ENCODE assay signal across 24 cellular contexts in genomic region chr5:28400076-28400475, GRCh38.
A peak's percentile ranks its signal among the peaks of the same experiment; 100 is the strongest.
DNase-seq lines count a peak whose midpoint lies in the region; ATAC-seq, FAIRE-seq and TF ChIP-seq lines count a peak whose summit lies in the region.
"Had no signal": no experiment of that assay in that cellular context is flagged by ENCODE, and none has a peak within 500 bp of the region (broad histone marks: within the 10 kb centered on the region; RNA-seq: fewer than 3 reads in every experiment).

No MANE protein-coding gene starts in this region.

- H4K91ac ChIP-seq in H1 (replicated peaks; ENCODE audit: insufficient read length, low read length), result no peak overlapping the region

- POLR2A ChIA-PET in H1 (lab: Charles Lee; ENCODE audit: partially characterized antibody), result no interaction called here

- H2AK5ac ChIP-seq in H1 (ENCODE audit: low read depth, low read length), result no peak overlapping the region

- no peak overlapping the region for H4K8ac ChIP-seq in H1 (ENCODE audit: extremely low read depth, insufficient read depth, low read length)

- no peaks in the 10 kb centered on the region for H3K23me2 ChIP-seq in H1 (ENCODE audit: low read depth, low read length)

- no peak overlapping the region for H3K4me3 ChIP-seq in H1 (ENCODE audit: extremely low read depth in 1 of 4, insufficient read depth in 2 of 4, low read depth in 3 of 4, low read length in 4 of 4)
- H3K4me3 ChIP-seq in effector memory CD4-positive, alpha-beta T cell (ENCODE audit: insufficient read depth, low read depth, low read length, poor library complexity, severe bottlenecking), result no peak overlapping the region
- H3K4me3 ChIP-seq: MG63 had no signal

- peak overlapping the region in 1 of 3 experiments; percentile 27 for H3K4me3 Mint-ChIP-seq in nephron
- H3K4me3 Mint-ChIP-seq: CD14-positive monocyte, H9 had no signal

- peak overlapping the region; percentile 45 to 71 (median 53) for H3K27ac Mint-ChIP-seq in nephron
- H3K27ac Mint-ChIP-seq: CD14-positive monocyte, H9 had no signal

- H2BK15ac ChIP-seq in H1 (ENCODE audit: low read length), result 0 out of 2 replicates have a peak overlapping the region, but pooled peaks have one; percentile 53

- CTCF ChIA-PET in H1 (lab: Charles Lee; ENCODE audit: partially characterized antibody), result no interaction called here

- no peak for FAIRE-seq in H1 (lab: Jason Lieb, UNC)

- WGBS in H1 (ENCODE audit: extremely low coverage in 1 of 2, insufficient coverage in 1 of 2, insufficient read length in 1 of 2, insufficient replicate concordance in 2 of 2, low coverage in 1 of 2, low lambda C conversion rate in 2 of 2, missing lambda C conversion rate in 1 of 2), 2 experiments, result 88% methylated on average over 2 of the region's 2 CpGs; no CpG with 5 or more reads in 1 of the 2 experiments

- no peak for ATAC-seq in GM18867 (IDR thresholded peaks at IDR 0.05; ENCODE audit: unreplicated experiment)
- ATAC-seq: PC-3 had no signal

- no peak overlapping the region for H2BK120ac ChIP-seq in H1 (replicated peaks; ENCODE audit: low read depth, low read length)

- H3K4me2 ChIP-seq in H1 (ENCODE audit: insufficient read depth in 1 of 2, low read depth in 2 of 2, low read length in 2 of 2), result no peak overlapping the region

- no peak overlapping the region for H2BK20ac ChIP-seq in H1 (ENCODE audit: low read length)

- H2BK5ac ChIP-seq in H1 (ENCODE audit: low read depth, low read length), result no peak overlapping the region

- H4K20me1 ChIP-seq in H1 (replicated peaks in 1 of 2; ENCODE audit: control insufficient read depth in 1 of 2, insufficient read depth in 2 of 2, low read length in 2 of 2), result no peaks in the 10 kb centered on the region

- H3K79me2 ChIP-seq in H1 (ENCODE audit: control insufficient read depth in 1 of 2, insufficient read depth in 2 of 2, low read length in 2 of 2), result no peaks in the 10 kb centered on the region

- TF ChIP-seq CTCF in H1 (IDR thresholded peaks at IDR 0.05; ENCODE audit: control extremely low read depth in 1 of 3, insufficient read depth in 1 of 3, low read depth in 1 of 3, low read length in 3 of 3), result no peak
- no peak for TF ChIP-seq CTCF in nephron (IDR thresholded peaks at IDR 0.05; ENCODE audit: unreplicated experiment in 3 of 3)

- no peak overlapping the region for H2AFZ ChIP-seq in H1 (ENCODE audit: low read length)

- no peak overlapping the region for H3K18ac ChIP-seq in H1 (ENCODE audit: extremely low read depth, low read length)

- H3K9me3 Mint-ChIP-seq in nephron, result no peaks in the 10 kb centered on the region
- H3K9me3 Mint-ChIP-seq: H9 had no signal

- H3K4ac ChIP-seq in H1 (replicated peaks; ENCODE audit: insufficient read length, low read depth, low read length), result no peak overlapping the region

- H3K27me3 ChIP-seq in H1 (replicated peaks in 1 of 4; ENCODE audit: control insufficient read depth in 3 of 4, extremely low read depth in 1 of 4, insufficient read depth in 3 of 4, low read length in 3 of 4), result no peaks in the 10 kb centered on the region
- H3K27me3 ChIP-seq in effector memory CD4-positive, alpha-beta T cell (replicated peaks; ENCODE audit: control insufficient read depth, insufficient read depth, low read length, poor library complexity, severe bottlenecking), result no peaks in the 10 kb centered on the region
- H3K27me3 ChIP-seq: MG63 had no signal

- H3K14ac ChIP-seq in H1 (ENCODE audit: insufficient read length), result no peak overlapping the region

- peaks cover 0 to 7% (median 4%) of the 10 kb centered on the region in 4 experiments; a peak in 3 of 7 replicates for H3K4me1 ChIP-seq in H1 (replicated peaks in 1 of 4; ENCODE audit: control insufficient read depth in 3 of 4, insufficient read depth in 4 of 4, low read length in 3 of 4)
- H3K4me1 ChIP-seq in effector memory CD4-positive, alpha-beta T cell (ENCODE audit: control insufficient read depth, insufficient read depth, low read length, poor library complexity, severe bottlenecking), result no peaks in the 10 kb centered on the region

- H3K27me3 Mint-ChIP-seq in nephron (ENCODE audit: low read depth), result no peaks in the 10 kb centered on the region

- H3K9me3 ChIP-seq in H1 (ENCODE audit: insufficient read depth in 2 of 2, low read depth in 1 of 2, low read length in 1 of 2), result no peaks in the 10 kb centered on the region
- H3K9me3 ChIP-seq in effector memory CD4-positive, alpha-beta T cell (ENCODE audit: control insufficient read depth, low read length), result no peaks in the 10 kb centered on the region
- H3K9me3 ChIP-seq: MG63 had no signal

- H3K27ac ChIP-seq in H1 (ENCODE audit: low read depth, low read length), result no peak overlapping the region
- no peak overlapping the region for H3K27ac ChIP-seq in effector memory CD4-positive, alpha-beta T cell (ENCODE audit: insufficient read depth, low read length, poor library complexity, severe bottlenecking)
- H3K27ac ChIP-seq: HL-60, RWPE1 had no signal

- no peak for TF ChIP-seq RAD21 in H1 (IDR thresholded peaks at IDR 0.05 in 1 of 2, conservative IDR thresholded peaks at IDR 0.05 in 1 of 2; ENCODE audit: low read depth in 2 of 2, low read length in 2 of 2)

- H3K9ac ChIP-seq in H1 (replicated peaks in 1 of 4; ENCODE audit: extremely low read depth in 1 of 4, low read depth in 3 of 4, low read length in 3 of 4), result no peak overlapping the region

- no peaks in the 10 kb centered on the region for H3K79me1 ChIP-seq in H1 (ENCODE audit: low read depth, low read length)

- H3K4me1 Mint-ChIP-seq in nephron, result peaks cover 34% of the 10 kb centered on the region
- H3K4me1 Mint-ChIP-seq: CD14-positive monocyte had no signal

- no peak for TF ChIP-seq POLR2A in H1 (IDR thresholded peaks at IDR 0.05; ENCODE audit: control extremely low read depth in 1 of 2, low read depth in 2 of 2, low read length in 2 of 2)

- no peak overlapping the region for H3K56ac ChIP-seq in H1 (replicated peaks; ENCODE audit: insufficient read length, low read depth, low read length)

- no peak overlapping the region for H3K23ac ChIP-seq in H1 (ENCODE audit: insufficient read length)

- no peaks in the 10 kb centered on the region for H3K36me3 ChIP-seq in H1 (ENCODE audit: control insufficient read depth in 2 of 4, insufficient read depth in 4 of 4, low read length in 3 of 4)
- no peaks in the 10 kb centered on the region for H3K36me3 ChIP-seq in effector memory CD4-positive, alpha-beta T cell (ENCODE audit: control insufficient read depth, insufficient read depth, low read length)
- H3K36me3 ChIP-seq: MG63 had no signal

- H3K36me3 Mint-ChIP-seq in nephron (ENCODE audit: low read depth), result no peaks in the 10 kb centered on the region
- H3K36me3 Mint-ChIP-seq: CD14-positive monocyte had no signal

- no peak overlapping the region for H2BK12ac ChIP-seq in H1 (ENCODE audit: low read depth, low read length)

- no peak overlapping the region for H4K5ac ChIP-seq in H1 (ENCODE audit: insufficient read length, low read depth, low read length)

- DNase-seq in NCI-H82 (lab: John Stamatoyannopoulos, UW), result peak; percentile 1
- DNase-seq in NCI-H82 treated with DMSO at 0.1 percent for 48 hours (lab: John Stamatoyannopoulos, UW; ENCODE audit: unreplicated experiment), result no peak
- no peak for DNase-seq in H1 (ENCODE audit: low read depth in 1 of 2, low spot score in 2 of 2)
- no peak for DNase-seq in stimulated activated CD4-positive, alpha-beta T cell treated with anti-CD3 and anti-CD28 coated beads, Interleukin-1b, Interleukin-23, amount 100 ng/mL, for 48 hours
- DNase-seq in effector memory CD4-positive, alpha-beta T cell, result no peak
- DNase-seq in activated CD4-positive, CD25-positive, alpha-beta regulatory T cell (lab: John Stamatoyannopoulos, UW), result no peak
- DNase-seq: 8988T, DMS79 treated with DMSO at 0.1 percent for 48 hours, H9, IMR-90, Karpas-422, MG63, NCI-H1048, NCI-H1436, NCI-H1930, NCI-H2171 treated with DMSO at 0.1 percent for 48 hours, NCI-H446 treated with DMSO at 0.1 percent for 48 hours, NCI-H748 treated with DMSO at 0.1 percent for 48 hours, PC-3 had no signal

- TF ChIP-seq EP300 in H1 (IDR thresholded peaks at IDR 0.05; ENCODE audit: borderline replicate concordance in 1 of 2, low read depth in 2 of 2, low read length in 2 of 2), result no peak

TF ChIP-seq in H1, 55 proteins besides CTCF, POLR2A, EP300 and RAD21:
- TF ChIP-seq RNF2 (IDR thresholded peaks at IDR 0.05; ENCODE audit: borderline replicate concordance, low read depth, low read length, missing control alignments, poor library complexity, severe bottlenecking) (no peak), CREB1 (IDR thresholded peaks at IDR 0.05) (no peak), MAX (IDR thresholded peaks at IDR 0.05) (no peak), TAF7 (optimal IDR thresholded peaks at IDR 0.05; ENCODE audit: borderline replicate concordance, low read depth, low read length) (no peak), YY1 (IDR thresholded peaks at IDR 0.05; ENCODE audit: low read depth, low read length) (no peak), ATF2 (IDR thresholded peaks at IDR 0.05; ENCODE audit: low read length) (no peak)
TF ChIP-seq in H1: peak in this region for 0.
